9 cellular contexts compared by ENCODE assay signal in the genomic region with DNA sequence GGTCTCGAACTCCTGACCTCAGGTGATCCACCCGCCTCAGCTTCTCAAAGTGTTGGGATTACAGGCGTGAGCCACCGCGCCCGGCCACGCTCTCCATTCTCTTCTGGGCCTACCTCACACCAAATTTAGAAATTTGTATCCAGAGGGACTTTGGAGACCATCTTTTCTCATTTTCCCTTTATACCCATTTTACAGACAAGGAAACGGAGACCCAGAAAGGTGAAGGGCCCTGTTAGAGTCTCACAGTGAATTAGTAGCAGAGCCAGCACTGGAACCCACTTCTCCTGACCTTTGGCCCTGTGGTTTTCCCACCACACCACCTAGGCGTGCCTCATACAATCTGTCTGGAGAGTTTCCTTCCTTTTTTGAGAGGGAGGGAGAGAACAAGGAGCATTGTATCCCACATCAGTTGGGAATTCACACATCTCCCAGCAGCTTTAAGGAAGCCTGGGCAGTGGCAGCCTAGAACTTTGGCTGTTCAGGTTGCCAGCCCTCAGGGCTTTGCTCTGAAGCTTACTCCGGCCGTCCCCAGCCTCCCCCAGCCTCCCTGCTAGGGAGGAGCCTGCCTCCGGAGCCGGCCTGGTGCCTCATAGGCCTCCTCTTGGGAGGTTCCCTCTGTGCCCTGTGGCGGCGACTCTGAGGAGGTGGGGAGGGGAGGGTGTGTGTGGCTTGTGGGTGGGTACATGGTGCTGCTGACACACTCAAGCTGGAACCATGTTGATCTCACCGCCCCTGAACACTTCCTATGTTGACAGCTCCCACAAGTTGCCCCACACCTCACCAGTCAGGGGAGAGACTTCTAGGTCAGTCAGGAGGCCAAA. TPM values are rescaled to one million over a fixed set of nuclear protein-coding genes. Genes with fewer than 3 reads are reported as not detected.
DNase-seq lines count a peak whose midpoint lies in the region; ATAC-seq and TF ChIP-seq lines count a peak whose summit lies in the region.
"Had no signal": no experiment of that assay in that cellular context is flagged by ENCODE, and none has a peak within 500 bp of the region (broad histone marks: within the 10 kb centered on the region; RNA-seq: fewer than 3 reads in every experiment).

No MANE protein-coding gene starts in this region.

- ATAC-seq in activated CD4-positive, alpha-beta T cell treated with anti-CD3 and anti-CD28 coated beads for 36 hours = peak; percentile 62
- ATAC-seq in aorta (ENCODE audit: low FRiP score) (peak; percentile 47), GM21447 (IDR thresholded peaks at IDR 0.05; ENCODE audit: unreplicated experiment) (no peak), GM18498 (IDR thresholded peaks at IDR 0.05; ENCODE audit: unreplicated experiment) (no peak)

- H3K36me3 Mint-ChIP-seq in activated CD4-positive, alpha-beta T cell treated with anti-CD3 and anti-CD28 coated beads for 36 hours (ENCODE audit: low read depth) = peaks cover 90% of the 10 kb centered on the region

- H2AK5ac ChIP-seq in mesenchymal stem cell (ENCODE audit: low read length, severe bottlenecking) = peak overlapping the region; percentile 60

- peak overlapping the region in 1 of 2 experiments; percentile 76 for H3K14ac ChIP-seq in mesenchymal stem cell (ENCODE audit: low read length in 2 of 2)

- peak overlapping the region; percentile 31 to 100 (median 59) for H3K27ac ChIP-seq in adrenal gland
- H3K27ac ChIP-seq in mesenchymal stem cell (ENCODE audit: low read length, poor library complexity, severe bottlenecking) = peak overlapping the region; percentile 50
- H3K27ac ChIP-seq in aorta (ENCODE audit: low read depth in 1 of 2, low read length in 2 of 2) = peak overlapping the region in 1 of 2 donors; percentile 31

- H3K36me3 ChIP-seq in adrenal gland (replicated peaks in 1 of 2) = peaks cover 0 to 99% of the 10 kb centered on the region in 2 donors
- H3K36me3 ChIP-seq in mesenchymal stem cell (ENCODE audit: control insufficient read depth in 1 of 2, insufficient read depth in 2 of 2, low read depth in 1 of 2, low read length in 2 of 2) = peaks cover 88 to 100% of the 10 kb centered on the region in 2 experiments
- peaks cover 10 to 34% of the 10 kb centered on the region in 2 donors for H3K36me3 ChIP-seq in aorta (ENCODE audit: control insufficient read depth in 1 of 2, insufficient read depth in 2 of 2, low read length in 1 of 2)

- no peaks in the 10 kb centered on the region for H3K9me3 Mint-ChIP-seq in activated CD4-positive, alpha-beta T cell treated with anti-CD3 and anti-CD28 coated beads for 36 hours (ENCODE audit: low read depth)

- POLR2A ChIA-PET in activated CD4-positive, alpha-beta T cell treated with anti-CD3 and anti-CD28 coated beads for 36 hours (lab: Charles Lee) = interaction anchor here (0.6 to 0.8 kb wide), 3 partner anchors 14 to 1740 kb away, joined by 3 to 8 read pairs (median 3); a partner anchor contains a TSS

- H2BK5ac ChIP-seq in mesenchymal stem cell (ENCODE audit: low read depth, low read length, poor library complexity, severe bottlenecking) = no peak overlapping the region

- no peak overlapping the region for H2AFZ ChIP-seq in mesenchymal stem cell (ENCODE audit: low read depth, low read length)

- H2BK120ac ChIP-seq in mesenchymal stem cell (ENCODE audit: low read depth, low read length) = no peak overlapping the region

- H3K4me1 ChIP-seq in adrenal gland (replicated peaks in 1 of 2) (peaks cover 58 to 79% of the 10 kb centered on the region in 2 donors), mesenchymal stem cell (ENCODE audit: control insufficient read depth, insufficient read depth, low read depth, low read length) (peaks cover 53% of the 10 kb centered on the region), aorta (ENCODE audit: control insufficient read depth in 1 of 2, insufficient read depth in 2 of 2, low read length in 2 of 2) (no peaks in the 10 kb centered on the region)

- peak; percentile 83 for DNase-seq in activated CD4-positive, alpha-beta T cell treated with anti-CD3 and anti-CD28 coated beads for 36 hours
- no peak for DNase-seq in activated CD4-positive, alpha-beta T cell treated with anti-CD3 and anti-CD28 coated beads for 1 hour
- DNase-seq in adrenal gland (peak in 6 of 7 donors; percentile 51 to 77 (median 69)), mesenchymal stem cell (peak; percentile 76), aorta (peak in 1 of 2 donors; percentile 72), NCI-H2107 (lab: John Stamatoyannopoulos, UW) (no peak)

- no peak overlapping the region for H4K91ac ChIP-seq in mesenchymal stem cell (ENCODE audit: low read length)

- no peak for TF ChIP-seq POLR2A in adrenal gland (IDR thresholded peaks at IDR 0.05)

- H3K4me3 Mint-ChIP-seq in activated CD4-positive, alpha-beta T cell treated with anti-CD3 and anti-CD28 coated beads for 36 hours = peak overlapping the region; percentile 23
- H3K4me3 Mint-ChIP-seq: B cell had no signal

- peak overlapping the region; percentile 6 to 60 for H3K18ac ChIP-seq in mesenchymal stem cell (ENCODE audit: low read depth in 1 of 2, low read length in 2 of 2)

- peak overlapping the region in 1 of 2 experiments; percentile 55 for H3K4ac ChIP-seq in mesenchymal stem cell (ENCODE audit: low read depth in 1 of 2, low read length in 2 of 2)

- no peaks in the 10 kb centered on the region for H3K9me3 ChIP-seq in adrenal gland (replicated peaks in 1 of 3)
- no peaks in the 10 kb centered on the region for H3K9me3 ChIP-seq in mesenchymal stem cell (ENCODE audit: control insufficient read depth, low read length)
- H3K9me3 ChIP-seq in aorta (ENCODE audit: control insufficient read depth, low read length) = no peaks in the 10 kb centered on the region

- TF ChIP-seq CTCF in adrenal gland (IDR thresholded peaks at IDR 0.05) = peak in 1 of 6 experiments; percentile 20

- H3K4me3 ChIP-seq in adrenal gland (peak overlapping the region in 1 of 4 donors; percentile 15), mesenchymal stem cell (ENCODE audit: insufficient read depth in 1 of 2, low read depth in 1 of 2, low read length in 2 of 2) (no peak overlapping the region), aorta (ENCODE audit: low read length in 2 of 2) (no peak overlapping the region)

- H3K27me3 Mint-ChIP-seq in activated CD4-positive, alpha-beta T cell treated with anti-CD3 and anti-CD28 coated beads for 36 hours = no peaks in the 10 kb centered on the region

- H3K79me1 ChIP-seq in mesenchymal stem cell (replicated peaks; ENCODE audit: low read length, poor library complexity, severe bottlenecking) = peaks cover 6% of the 10 kb centered on the region

- peak overlapping the region; percentile 86 for H3K27ac Mint-ChIP-seq in activated CD4-positive, alpha-beta T cell treated with anti-CD3 and anti-CD28 coated beads for 36 hours
- H3K27ac Mint-ChIP-seq: B cell had no signal

- H3K23ac ChIP-seq in mesenchymal stem cell (ENCODE audit: low read length in 2 of 2) = no peak overlapping the region

- CTCF ChIA-PET in activated CD4-positive, alpha-beta T cell treated with anti-CD3 and anti-CD28 coated beads for 36 hours (lab: Charles Lee) = no interaction called here

- H2BK15ac ChIP-seq in mesenchymal stem cell (ENCODE audit: low read depth, poor library complexity, severe bottlenecking) = no peak overlapping the region

- WGBS in adrenal gland, 4 donors = 57 to 84% (median 68%) methylated on average over 10 to 16 of the region's 16 CpGs
- 79% methylated on average over 13 of the region's 16 CpGs for WGBS in mesenchymal stem cell
- WGBS in aorta, 2 donors = 78 to 81% methylated on average over 15 to 16 of the region's 16 CpGs

- peak overlapping the region; percentile 58 for H3K9ac ChIP-seq in mesenchymal stem cell (ENCODE audit: low read length)

- H3K27me3 ChIP-seq in adrenal gland (no peaks in the 10 kb centered on the region), mesenchymal stem cell (ENCODE audit: control insufficient read depth in 1 of 2, insufficient read depth in 1 of 2, low read length in 2 of 2) (no peaks in the 10 kb centered on the region), aorta (ENCODE audit: control insufficient read depth in 1 of 2, insufficient read depth in 2 of 2, low read length in 1 of 2) (no peaks in the 10 kb centered on the region)

- intact Hi-C loops in activated CD4-positive, alpha-beta T cell treated with anti-CD3 and anti-CD28 coated beads for 36 hours (cut with DNase I, micrococcal nuclease) = no loop called here
- intact Hi-C loops in adrenal gland (cut with DNase I) = loop anchor here (10.0 kb wide), 2 partner anchors 512 to 702 kb away; a partner anchor contains a TSS
- intact Hi-C loops in aorta (cut with DNase I) = no loop called here

- peak overlapping the region in 1 of 2 experiments; percentile 16 for H2BK12ac ChIP-seq in mesenchymal stem cell (ENCODE audit: low read length in 2 of 2)

- no peak overlapping the region for H3K4me2 ChIP-seq in mesenchymal stem cell (ENCODE audit: low read length, poor library complexity, severe bottlenecking)

- H4K8ac ChIP-seq in mesenchymal stem cell (ENCODE audit: low read length) = no peak overlapping the region

- peaks cover 93% of the 10 kb centered on the region for H3K4me1 Mint-ChIP-seq in activated CD4-positive, alpha-beta T cell treated with anti-CD3 and anti-CD28 coated beads for 36 hours

RNA-seq across cellular contexts. Expression of a gene that starts 13.8 kb away (rescaled TPM):
- total RNA-seq in activated CD4-positive, alpha-beta T cell treated with anti-CD3 and anti-CD28 coated beads for 36 hours = 100 to 1,000 TPM; 135 to 225 TPM
- total RNA-seq in adrenal gland (100 to 1,000 TPM; 392 to 760 (median 431) TPM), aorta (100 to 1,000 TPM; 184 to 260 TPM)
- polyA plus RNA-seq in adrenal gland (100 to 1,000 TPM in 1 of 3 donors, 10 to 100 TPM in 2; 83.3 to 143 (median 92.8) TPM), aorta (10 to 100 TPM; 20.0 to 33.2 TPM)
- 15.6 TPM for polyA plus RNA-seq in mesenchymal stem cell (2013, experiment 1 of 2)
- 14.8 TPM for polyA plus RNA-seq in mesenchymal stem cell (2013, experiment 2 of 2)

Comparison
In these comparisons a context has a peak if more than half of its experiments do, and no peak if none do; other contexts are left out.
1. DNase-seq: peak in activated CD4-positive, alpha-beta T cell treated with anti-CD3 and anti-CD28 coated beads for 36 hours (single experiment), adrenal gland (6 of 7) and mesenchymal stem cell (single experiment); none in activated CD4-positive, alpha-beta T cell treated with anti-CD3 and anti-CD28 coated beads for 1 hour (single experiment) and NCI-H2107 (single experiment).
2. ATAC-seq: peak in activated CD4-positive, alpha-beta T cell treated with anti-CD3 and anti-CD28 coated beads for 36 hours (single experiment) and aorta (single experiment); none in GM21447 (single experiment) and GM18498 (single experiment).
3. intact Hi-C loops: an anchor here in adrenal gland (10.0 kb wide); none called in activated CD4-positive, alpha-beta T cell treated with anti-CD3 and anti-CD28 coated beads for 36 hours and aorta.